11 cellular contexts compared by ENCODE assay signal in genomic region chr3:177642482-177643163, GRCh38.
A peak's percentile ranks its signal among the peaks of the same experiment; 100 is the strongest.
DNase-seq lines count a peak whose midpoint lies in the region; ATAC-seq and TF ChIP-seq lines count a peak whose summit lies in the region.
"Had no signal": no experiment of that assay in that cellular context is flagged by ENCODE, and none has a peak within 500 bp of the region (broad histone marks: within the 10 kb centered on the region; RNA-seq: fewer than 3 reads in every experiment).

No MANE protein-coding gene starts in this region.

- peak; percentile 8 for DNase-seq in activated naive CD4-positive, alpha-beta T cell treated with Interleukin-2 at 50 U/mL for 16 hours
- DNase-seq in activated naive CD4-positive, alpha-beta T cell (lab: John Stamatoyannopoulos, UW), result no peak
- peak; percentile 25 for DNase-seq in activated CD8-positive, alpha-beta T cell treated with anti-CD3 and anti-CD28 coated beads for 36 hours
- DNase-seq in mesothelial cell of epicardium (ENCODE audit: low spot score in 2 of 2, unreplicated experiment in 2 of 2), result no peak
- DNase-seq in thyroid gland, result peak; percentile 66 to 73
- DNase-seq in body of pancreas, result no peak
- DNase-seq: NCI-H1417 treated with DMSO at 0.1 percent for 48 hours; stimulated activated CD4-positive, alpha-beta T cell treated with anti-CD3 and anti-CD28 coated beads, Interleukin-4, amount 100 ng/mL, for 1 hour had no signal

- no peak overlapping the region for H3K4me3 ChIP-seq in thyroid gland (replicated peaks in 1 of 3)
- no peak overlapping the region for H3K4me3 ChIP-seq in body of pancreas

- TF ChIP-seq POLR2A in thyroid gland (IDR thresholded peaks at IDR 0.05) (peak in 1 of 2 donors; percentile 9), body of pancreas (IDR thresholded peaks at IDR 0.05) (no peak)

- peak; percentile 49 for ATAC-seq in activated CD8-positive, alpha-beta T cell treated with anti-CD3 and anti-CD28 coated beads for 36 hours
- ATAC-seq in body of pancreas (no peak), HG03571 (IDR thresholded peaks at IDR 0.05; ENCODE audit: unreplicated experiment) (no peak), HG02981 (IDR thresholded peaks at IDR 0.05; ENCODE audit: unreplicated experiment) (no peak)

- peaks cover 2% of the 10 kb centered on the region for H3K9me3 Mint-ChIP-seq in activated CD8-positive, alpha-beta T cell treated with anti-CD3 and anti-CD28 coated beads for 36 hours
- H3K9me3 Mint-ChIP-seq in mesothelial cell of epicardium, result peaks cover 14% of the 10 kb centered on the region

- TF ChIP-seq CTCF in activated CD8-positive, alpha-beta T cell treated with anti-CD3 and anti-CD28 coated beads for 36 hours (IDR thresholded peaks at IDR 0.05), result no peak
- TF ChIP-seq CTCF in mesothelial cell of epicardium (IDR thresholded peaks at IDR 0.05; ENCODE audit: unreplicated experiment) (no peak), thyroid gland (IDR thresholded peaks at IDR 0.05) (no peak), body of pancreas (IDR thresholded peaks at IDR 0.05) (no peak)

- no peaks in the 10 kb centered on the region for H3K27me3 Mint-ChIP-seq in activated CD8-positive, alpha-beta T cell treated with anti-CD3 and anti-CD28 coated beads for 36 hours
- H3K27me3 Mint-ChIP-seq in mesothelial cell of epicardium (ENCODE audit: low read depth), result no peaks in the 10 kb centered on the region

- H3K9me3 ChIP-seq in thyroid gland, result no peaks in the 10 kb centered on the region
- no peaks in the 10 kb centered on the region for H3K9me3 ChIP-seq in body of pancreas

- intact Hi-C loops in activated CD8-positive, alpha-beta T cell treated with anti-CD3 and anti-CD28 coated beads for 36 hours (cut with micrococcal nuclease), result no loop called here
- intact Hi-C loops in thyroid gland (cut with DNase I) (no loop called here), body of pancreas (cut with DNase I) (no loop called here)

- H3K27ac ChIP-seq in thyroid gland, result peak overlapping the region in 2 of 3 donors; percentile 48 to 50
- no peak overlapping the region for H3K27ac ChIP-seq in body of pancreas

- CTCF ChIA-PET in activated CD8-positive, alpha-beta T cell treated with anti-CD3 and anti-CD28 coated beads for 36 hours (lab: Charles Lee), result interaction anchor here (0.8 to 1.5 kb wide), 5 partner anchors 11 to 445 kb away, joined by 3 to 5 read pairs (median 3); no protein-coding TSS in a partner anchor

- H3K4me1 ChIP-seq in thyroid gland (peaks cover 16 to 23% of the 10 kb centered on the region in 2 donors), body of pancreas (no peaks in the 10 kb centered on the region)

- 66 to 67% methylated on average over 6 to 8 of the region's 8 CpGs for WGBS in thyroid gland, 2 donors
- WGBS in body of pancreas, 2 donors, result 80 to 81% methylated on average over 8 of the region's 8 CpGs

- H3K27ac Mint-ChIP-seq in activated CD8-positive, alpha-beta T cell treated with anti-CD3 and anti-CD28 coated beads for 36 hours, result peak overlapping the region; percentile 66
- peak overlapping the region; percentile 14 for H3K27ac Mint-ChIP-seq in mesothelial cell of epicardium
- H3K27ac Mint-ChIP-seq: activated T-helper 1 cell treated with anti-CD3 and anti-CD28 coated beads, Interleukin-12 subunit alpha, Interleukin-12 subunit beta, Interleukin-2, Interleukin-4 antibody, amounts not matched to agents 30 ng/mL and 10 ng/mL and 1 ng/mL, durations not matched to agents 14 hours and 24 hours and 36 hours had no signal

- no peak overlapping the region for H3K4me3 Mint-ChIP-seq in activated CD8-positive, alpha-beta T cell treated with anti-CD3 and anti-CD28 coated beads for 36 hours
- H3K4me3 Mint-ChIP-seq in mesothelial cell of epicardium, result no peak overlapping the region
- H3K4me3 Mint-ChIP-seq: activated T-helper 1 cell treated with anti-CD3 and anti-CD28 coated beads, Interleukin-12 subunit alpha, Interleukin-12 subunit beta, Interleukin-2, Interleukin-4 antibody, amounts not matched to agents 30 ng/mL and 10 ng/mL and 1 ng/mL, durations not matched to agents 14 hours and 24 hours and 36 hours had no signal

- no peaks in the 10 kb centered on the region for H3K36me3 Mint-ChIP-seq in activated CD8-positive, alpha-beta T cell treated with anti-CD3 and anti-CD28 coated beads for 36 hours (ENCODE audit: low read depth)
- H3K36me3 Mint-ChIP-seq in mesothelial cell of epicardium, result peaks cover 3% of the 10 kb centered on the region

- H3K4me1 Mint-ChIP-seq in activated CD8-positive, alpha-beta T cell treated with anti-CD3 and anti-CD28 coated beads for 36 hours (ENCODE audit: low read depth), result peaks cover 59% of the 10 kb centered on the region
- H3K4me1 Mint-ChIP-seq in mesothelial cell of epicardium, result peaks cover 21% of the 10 kb centered on the region

- POLR2A ChIA-PET in activated CD8-positive, alpha-beta T cell treated with anti-CD3 and anti-CD28 coated beads for 36 hours (lab: Charles Lee), result no interaction called here

- H3K36me3 ChIP-seq in thyroid gland (no peaks in the 10 kb centered on the region), body of pancreas (replicated peaks in 1 of 2; ENCODE audit: insufficient read depth in 1 of 2, low read depth in 2 of 2) (no peaks in the 10 kb centered on the region)

- H3K27me3 ChIP-seq in thyroid gland (no peaks in the 10 kb centered on the region), body of pancreas (no peaks in the 10 kb centered on the region)

Comparison
In these comparisons a context has a peak if more than half of its experiments do, and no peak if none do; other contexts are left out.
1. DNase-seq: peak in activated naive CD4-positive, alpha-beta T cell treated with Interleukin-2 at 50 U/mL for 16 hours (single experiment), activated CD8-positive, alpha-beta T cell treated with anti-CD3 and anti-CD28 coated beads for 36 hours (single experiment) and thyroid gland (2 of 2); none in activated naive CD4-positive, alpha-beta T cell (0 of 4), mesothelial cell of epicardium (0 of 2) and body of pancreas (0 of 4).
2. H3K27ac ChIP-seq: peak in thyroid gland (2 of 3); none in body of pancreas (0 of 4).